In the genomic region with DNA sequence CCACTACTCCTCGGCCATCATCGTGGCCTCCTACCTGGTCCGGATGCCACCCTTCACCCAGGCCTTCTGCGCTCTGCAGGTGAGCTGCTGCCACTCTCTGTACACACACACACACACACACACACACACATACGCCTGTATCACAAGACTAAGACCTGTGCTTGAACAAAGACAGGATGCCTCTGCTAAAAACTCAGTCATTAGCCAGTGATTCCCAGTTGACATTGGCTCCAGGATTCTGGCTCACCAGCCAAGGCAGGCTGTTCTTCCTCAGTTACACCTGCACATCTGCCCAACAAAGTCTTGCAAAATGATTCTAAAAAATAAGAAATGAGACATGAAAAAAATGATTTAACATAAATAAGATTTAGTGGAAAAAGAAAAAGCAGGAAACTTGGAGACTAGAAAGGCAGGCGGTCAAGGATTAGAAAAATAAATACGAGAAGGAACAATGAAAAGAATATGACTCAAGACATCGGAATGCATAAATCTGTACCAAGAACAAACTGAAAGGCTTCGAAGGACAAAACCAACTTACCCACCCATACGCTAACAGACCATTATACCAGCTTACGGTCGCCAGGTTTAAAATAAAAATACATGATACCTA, we compare ENCODE assay signal across 34 cellular contexts. TPM values are rescaled to one million over a fixed set of nuclear protein-coding genes. Genes with fewer than 3 reads are reported as not detected.
A peak's percentile ranks its signal among the peaks of the same experiment; 100 is the strongest.
DNase-seq lines count a peak whose midpoint lies in the region; ATAC-seq, FAIRE-seq and TF ChIP-seq lines count a peak whose summit lies in the region.
"Had no signal": no experiment of that assay in that cellular context is flagged by ENCODE, and none has a peak within 500 bp of the region (broad histone marks: within the 10 kb centered on the region; RNA-seq: fewer than 3 reads in every experiment).

No MANE protein-coding gene starts in this region.

- H3K4me2 ChIP-seq in endothelial cell of umbilical vein (ENCODE audit: insufficient read depth, low read length): peak overlapping the region; percentile 54

- peak overlapping the region; percentile 49 for H3K9ac ChIP-seq in endothelial cell of umbilical vein (replicated peaks; ENCODE audit: extremely low read depth, insufficient read depth, low read length)

- no peaks in the 10 kb centered on the region for H3K79me2 ChIP-seq in endothelial cell of umbilical vein (ENCODE audit: control insufficient read depth, insufficient read depth, low read length)

- H3K36me3 Mint-ChIP-seq in MCF 10A (ENCODE audit: insufficient read depth, unreplicated experiment) (no peaks in the 10 kb centered on the region), nephron (ENCODE audit: low read depth) (no peaks in the 10 kb centered on the region)
- H3K36me3 Mint-ChIP-seq: CD4-positive, CD25-positive, alpha-beta regulatory T cell had no signal

- H3K4me3 Mint-ChIP-seq in MCF 10A (ENCODE audit: unreplicated experiment): no peak overlapping the region
- H3K4me3 Mint-ChIP-seq in nephron: no peak overlapping the region
- H3K4me3 Mint-ChIP-seq: activated T-cell treated with anti-CD3 and anti-CD28 coated beads, Interleukin-2, amount 50 U/mL, for 72 hours; CD4-positive, CD25-positive, alpha-beta regulatory T cell; nephron progenitor cell; stimulated activated memory B cell treated with anti-CD40 and anti-IgM and Interleukin-4, amounts not matched to agents 10 μg/mL and 1 μg/mL and 100 μg/mL, for 72 hours had no signal

- TF ChIP-seq POLR2A in breast epithelium (IDR thresholded peaks at IDR 0.05) (no peak), endothelial cell of umbilical vein (IDR thresholded peaks at IDR 0.05; ENCODE audit: low read depth, low read length) (no peak)

- peak; percentile 47 for DNase-seq in MCF 10A (ENCODE audit: unreplicated experiment)
- DNase-seq in breast epithelium (ENCODE audit: low spot score in 2 of 2): no peak
- peak; percentile 91 for DNase-seq in endothelial cell of umbilical vein (ENCODE audit: low read depth, low spot score)
- DNase-seq in middle frontal gyrus (ENCODE audit: extremely low spot score, low spot score): no peak
- DNase-seq in HCEC 1CT: no peak
- DNase-seq: activated CD4-positive, alpha-beta T cell treated with anti-CD3 and anti-CD28 coated beads, Interleukin-2, amount 50 U/mL, for 4 hours; activated naive CD4-positive, alpha-beta T cell; activated T-cell treated with anti-CD3 and anti-CD28 coated beads, Interleukin-2, amount 50 U/mL, for 72 hours; CD4-positive, CD25-positive, alpha-beta regulatory T cell; cortex of kidney; gastrocnemius medialis; H7; KBM-7; NCI-H146; NCI-H2107; NCI-H748 treated with DMSO at 0.1 percent for 48 hours; nephron progenitor cell; stimulated activated CD4-positive, alpha-beta T cell treated with anti-CD3 and anti-CD28 coated beads, Interleukin-4, amount 100 ng/mL, for 4 hours; T-helper 1 cell had no signal

- H3K27me3 Mint-ChIP-seq in MCF 10A (ENCODE audit: insufficient read depth, unreplicated experiment) (peaks cover 30% of the 10 kb centered on the region), nephron (ENCODE audit: low read depth) (peaks cover 59% of the 10 kb centered on the region)
- H3K27me3 Mint-ChIP-seq: CD4-positive, CD25-positive, alpha-beta regulatory T cell; stimulated activated memory B cell treated with anti-CD40 and anti-IgM and Interleukin-4, amounts not matched to agents 10 μg/mL and 1 μg/mL and 100 μg/mL, for 72 hours had no signal

- H3K4me1 ChIP-seq in breast epithelium (no peaks in the 10 kb centered on the region), endothelial cell of umbilical vein (ENCODE audit: control insufficient read depth, extremely low read depth, insufficient read depth, low read length) (peaks cover 32% of the 10 kb centered on the region)
- H3K4me1 ChIP-seq: gastrocnemius medialis had no signal

- H3K27ac ChIP-seq in breast epithelium (no peak overlapping the region), endothelial cell of umbilical vein (ENCODE audit: insufficient read depth, low read depth, low read length) (peak overlapping the region; percentile 74)
- H3K27ac ChIP-seq: 22Rv1, cardiac muscle cell, gastrocnemius medialis, vagina had no signal

- CTCF ChIA-PET in MCF 10A (lab: Yijun Ruan, JAX) (interaction anchor here (0.7 kb wide), 1 partner anchor 447 kb away, joined by 3 read pairs; no protein-coding TSS in a partner anchor), endothelial cell of umbilical vein (lab: Charles Lee) (interaction anchor here (0.7 kb wide), 1 partner anchor 38 kb away, joined by 4 read pairs; no protein-coding TSS in a partner anchor)

- peak; percentile 87 for FAIRE-seq in endothelial cell of umbilical vein (lab: Jason Lieb, UNC)
- FAIRE-seq: D721Med, GM12892 had no signal

- dilution Hi-C loops in endothelial cell of umbilical vein (cut with MboI; ENCODE audit: extremely low pct_ligation_motif_present, low sequenced_read_pairs): no loop called here

- intact Hi-C loops in MCF 10A (cut with micrococcal nuclease): no loop called here
- intact Hi-C loops in breast epithelium (cut with DNase I; ENCODE audit: low total_unique reads): no loop called here
- intact Hi-C loops in endothelial cell of umbilical vein (cut with micrococcal nuclease): loop anchor here (1.0 to 10.0 kb wide), 5 partner anchors 34 to 582 kb away; partner anchors contain the start of gene ARHGAP22

- H2AFZ ChIP-seq in endothelial cell of umbilical vein (ENCODE audit: low read depth, low read length): peak overlapping the region; percentile 35

- no peak for TF ChIP-seq CTCF in MCF 10A (IDR thresholded peaks at IDR 0.05; ENCODE audit: unreplicated experiment)
- TF ChIP-seq CTCF in breast epithelium (IDR thresholded peaks at IDR 0.05): no peak
- no peak for TF ChIP-seq CTCF in endothelial cell of umbilical vein (IDR thresholded peaks at IDR 0.05; ENCODE audit: extremely low read depth in 1 of 2, insufficient read depth in 1 of 2, low read depth in 1 of 2, low read length in 2 of 2)
- no peak for TF ChIP-seq CTCF in nephron (IDR thresholded peaks at IDR 0.05; ENCODE audit: unreplicated experiment in 3 of 3)

- H3K9me3 Mint-ChIP-seq in MCF 10A (ENCODE audit: unreplicated experiment): no peaks in the 10 kb centered on the region
- H3K9me3 Mint-ChIP-seq in nephron: no peaks in the 10 kb centered on the region
- H3K9me3 Mint-ChIP-seq: activated T-cell treated with anti-CD3 and anti-CD28 coated beads, Interleukin-2, amount 50 U/mL, for 72 hours; nephron progenitor cell; stimulated activated memory B cell treated with anti-CD40 and anti-IgM and Interleukin-4, amounts not matched to agents 10 μg/mL and 1 μg/mL and 100 μg/mL, for 72 hours had no signal

- POLR2A ChIA-PET in MCF 10A (lab: Yijun Ruan, JAX) (no interaction called here), endothelial cell of umbilical vein (lab: Charles Lee) (no interaction called here)

- H3K36me3 ChIP-seq in breast epithelium (no peaks in the 10 kb centered on the region), endothelial cell of umbilical vein (ENCODE audit: control insufficient read depth in 2 of 2, extremely low read depth in 1 of 2, insufficient read depth in 2 of 2, low read length in 2 of 2) (no peaks in the 10 kb centered on the region)
- H3K36me3 ChIP-seq: cardiac muscle cell, gastrocnemius medialis, vagina had no signal

- no peak overlapping the region for H3K27ac Mint-ChIP-seq in MCF 10A (ENCODE audit: low read depth, unreplicated experiment)
- H3K27ac Mint-ChIP-seq in nephron: peak overlapping the region in 2 of 3 experiments; percentile 74 to 75
- H3K27ac Mint-ChIP-seq: activated T-cell treated with anti-CD3 and anti-CD28 coated beads, Interleukin-2, amount 50 U/mL, for 72 hours; CD4-positive, CD25-positive, alpha-beta regulatory T cell; nephron progenitor cell; stimulated activated memory B cell treated with anti-CD40 and anti-IgM and Interleukin-4, amounts not matched to agents 10 μg/mL and 1 μg/mL and 100 μg/mL, for 72 hours had no signal

- no peaks in the 10 kb centered on the region for H4K20me1 ChIP-seq in endothelial cell of umbilical vein (replicated peaks; ENCODE audit: control insufficient read depth, extremely low read depth, insufficient read depth, low read length)

- H3K27me3 ChIP-seq in breast epithelium (no peaks in the 10 kb centered on the region), endothelial cell of umbilical vein (ENCODE audit: control insufficient read depth in 2 of 2, insufficient read depth in 2 of 2, low read length in 2 of 2) (no peaks in the 10 kb centered on the region)
- H3K27me3 ChIP-seq: cardiac muscle cell, vagina had no signal

- H3K9me3 ChIP-seq in breast epithelium (no peaks in the 10 kb centered on the region), endothelial cell of umbilical vein (replicated peaks; ENCODE audit: control insufficient read depth, insufficient read depth, low read length) (no peaks in the 10 kb centered on the region)
- H3K9me3 ChIP-seq: gastrocnemius medialis, vagina had no signal

- H3K4me3 ChIP-seq in breast epithelium (no peak overlapping the region), endothelial cell of umbilical vein (replicated peaks in 1 of 3; ENCODE audit: insufficient read depth in 1 of 3, low read depth in 1 of 3, low read length in 3 of 3) (no peak overlapping the region)
- H3K4me3 ChIP-seq: cardiac muscle cell, gastrocnemius medialis, vagina had no signal

- H3K4me1 Mint-ChIP-seq in MCF 10A (ENCODE audit: insufficient read depth, unreplicated experiment) (no peaks in the 10 kb centered on the region), nephron (peaks cover 53% of the 10 kb centered on the region)
- H3K4me1 Mint-ChIP-seq: CD4-positive, CD25-positive, alpha-beta regulatory T cell; stimulated activated memory B cell treated with anti-CD40 and anti-IgM and Interleukin-4, amounts not matched to agents 10 μg/mL and 1 μg/mL and 100 μg/mL, for 72 hours had no signal

- BruUV-seq in MCF 10A (replicated peaks; lab: Mats Ljungman, UMichigan) (no TSS peak), endothelial cell of umbilical vein (replicated peaks; lab: Mats Ljungman, UMichigan) (no TSS peak)

- no peak for ATAC-seq in GM19452 (IDR thresholded peaks at IDR 0.05; ENCODE audit: unreplicated experiment)
- ATAC-seq in HG03280 (IDR thresholded peaks at IDR 0.05; ENCODE audit: unreplicated experiment): no peak
- ATAC-seq: activated T-cell treated with anti-CD3 and anti-CD28 coated beads, Interleukin-2, amount 50 U/mL, for 72 hours; esophagus mucosa; gastrocnemius medialis; stimulated activated memory B cell treated with anti-CD40 and anti-IgM and Interleukin-4, amounts not matched to agents 10 μg/mL and 1 μg/mL and 100 μg/mL, for 72 hours had no signal

- no peaks in the 10 kb centered on the region for H3K9me1 ChIP-seq in endothelial cell of umbilical vein (replicated peaks; ENCODE audit: control insufficient read depth, extremely low read depth, insufficient read depth, low read length)

RNA-seq across cellular contexts. Expression of gene LRRC18, which starts 7.4 kb away (rescaled TPM):
- total RNA-seq in MCF 10A (2022) (not detected in 2 replicates), breast epithelium (not detected), endothelial cell of umbilical vein (not detected in 2 replicates)
- polyA plus RNA-seq in endothelial cell of umbilical vein: not detected in 2 replicates
- not detected in 2 replicates for polyA plus RNA-seq in endothelial cell of umbilical vein (2011; cell fraction: cytosol; rRNA removed)
- polyA plus RNA-seq in endothelial cell of umbilical vein (2011; cell fraction: nucleus; rRNA removed): not detected in 2 replicates
- not detected in 2 replicates for polyA plus RNA-seq in endothelial cell of umbilical vein (2012)
- not detected in 2 replicates for polyA minus RNA-seq in endothelial cell of umbilical vein
- polyA minus RNA-seq in endothelial cell of umbilical vein (2011; cell fraction: cytosol; rRNA and poly(A)+ RNA removed): not detected
- not detected in 2 replicates for polyA minus RNA-seq in endothelial cell of umbilical vein (2011; cell fraction: nucleus; rRNA and poly(A)+ RNA removed)
- total RNA-seq: activated T-cell treated with anti-CD3 and anti-CD28 coated beads, Interleukin-2, amount 50 U/mL, for 72 hours; cardiac muscle cell; CD4-positive, CD25-positive, alpha-beta regulatory T cell; esophagus mucosa; gastrocnemius medialis; H7; lower leg skin; mononuclear cell; RPMI7951; sciatic nerve; vagina had no signal
- polyA plus RNA-seq: adipose tissue; cardiac muscle cell; CD4-positive, CD25-positive, alpha-beta regulatory T cell had no signal

Comparison
In these comparisons a context has a peak if more than half of its experiments do, and no peak if none do; other contexts are left out.
1. DNase-seq: peak in MCF 10A (single experiment) and endothelial cell of umbilical vein (single experiment); none in breast epithelium (0 of 2), middle frontal gyrus (single experiment) and HCEC 1CT (single experiment).